Comparison of ENCODE assay signal across 13 cellular contexts in the genomic region with DNA sequence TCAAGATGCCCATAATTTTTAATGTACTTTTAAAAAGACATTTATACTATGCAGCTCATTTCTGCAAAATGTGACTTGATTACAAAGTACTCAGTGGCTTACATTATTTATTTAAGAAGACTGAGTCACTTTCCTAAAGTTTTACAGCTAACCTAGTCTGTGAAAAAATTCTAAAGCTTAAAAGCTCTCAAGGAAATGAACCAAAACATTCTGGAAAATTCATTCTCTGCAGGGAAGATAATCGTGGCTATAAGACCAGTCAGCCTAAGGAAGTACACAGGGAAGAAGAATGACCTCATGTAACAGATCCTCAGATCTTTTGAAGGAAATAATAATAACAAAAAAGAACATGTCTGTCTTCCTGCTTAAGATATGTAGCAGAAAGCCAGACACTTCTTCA.
A peak's percentile ranks its signal among the peaks of the same experiment; 100 is the strongest.
DNase-seq lines count a peak whose midpoint lies in the region; ATAC-seq and TF ChIP-seq lines count a peak whose summit lies in the region.
"Had no signal": no experiment of that assay in that cellular context is flagged by ENCODE, and none has a peak within 500 bp of the region (broad histone marks: within the 10 kb centered on the region; RNA-seq: fewer than 3 reads in every experiment).

No MANE protein-coding gene starts in this region.

- DNase-seq in left ventricle myocardium inferior (no peak), right cardiac atrium (no peak), amniotic stem cell (lab: John Stamatoyannopoulos, UW) (peak; percentile 20), fibroblast of villous mesenchyme (ENCODE audit: low read depth) (peak; percentile 76), stromal cell of bone marrow (ENCODE audit: low read depth) (peak; percentile 42), NCI-H2196 (lab: John Stamatoyannopoulos, UW; ENCODE audit: unreplicated experiment) (no peak), activated gamma-delta T cell (lab: John Stamatoyannopoulos, UW) (no peak), NCI-H1694 (lab: John Stamatoyannopoulos, UW) (no peak)
- DNase-seq: activated CD4-positive, CD25-positive, alpha-beta regulatory T cell; NCI-H2029; stimulated activated CD4-positive, alpha-beta T cell treated with anti-CD3 and anti-CD28 coated beads, Interleukin-2, amount 100 ng/mL, for 24 hours; upper lobe of right lung had no signal

- H3K9me3 ChIP-seq in left ventricle myocardium inferior (replicated peaks): no peaks in the 10 kb centered on the region
- H3K9me3 ChIP-seq in right cardiac atrium (ENCODE audit: control insufficient read depth, low read length): no peaks in the 10 kb centered on the region
- H3K9me3 ChIP-seq: upper lobe of right lung had no signal

- no peaks in the 10 kb centered on the region for H3K27me3 ChIP-seq in left ventricle myocardium inferior (ENCODE audit: low read depth)
- no peaks in the 10 kb centered on the region for H3K27me3 ChIP-seq in right cardiac atrium (ENCODE audit: control insufficient read depth, insufficient read depth)
- H3K27me3 ChIP-seq: upper lobe of right lung had no signal

- no peaks in the 10 kb centered on the region for H3K36me3 ChIP-seq in left ventricle myocardium inferior
- H3K36me3 ChIP-seq: upper lobe of right lung had no signal

- WGBS in right cardiac atrium: 28% methylated on average over 1 of the region's 1 CpG

- intact Hi-C loops in left ventricle myocardium inferior (cut with micrococcal nuclease) (no loop called here), right cardiac atrium (cut with DNase I) (no loop called here)

- peaks cover 67% of the 10 kb centered on the region for H3K4me1 ChIP-seq in left ventricle myocardium inferior
- peaks cover 2% of the 10 kb centered on the region for H3K4me1 ChIP-seq in right cardiac atrium (ENCODE audit: control insufficient read depth, insufficient read depth, low read length)
- H3K4me1 ChIP-seq: parathyroid adenoma had no signal

- ATAC-seq in right cardiac atrium: no peak
- ATAC-seq: upper lobe of right lung had no signal

- TF ChIP-seq CTCF in left ventricle myocardium inferior (IDR thresholded peaks at IDR 0.05; ENCODE audit: borderline replicate concordance) (no peak), fibroblast of villous mesenchyme (IDR thresholded peaks at IDR 0.05; ENCODE audit: insufficient read depth, low read depth, low read length) (no peak)

- H3K27ac ChIP-seq in left ventricle myocardium inferior (replicated peaks) (peak overlapping the region; percentile 80), right cardiac atrium (ENCODE audit: low read length) (no peak overlapping the region)
- H3K27ac ChIP-seq: parathyroid adenoma, upper lobe of right lung had no signal

- H3K4me3 ChIP-seq in left ventricle myocardium inferior (no peak overlapping the region), right cardiac atrium (ENCODE audit: low read length) (no peak overlapping the region), fibroblast of villous mesenchyme (ENCODE audit: low read depth, low read length) (no peak overlapping the region)
- H3K4me3 ChIP-seq: upper lobe of right lung had no signal

Comparison
In these comparisons a context has a peak if more than half of its experiments do, and no peak if none do; other contexts are left out.
1. DNase-seq: peak in amniotic stem cell (single experiment), fibroblast of villous mesenchyme (single experiment) and stromal cell of bone marrow (single experiment); none in left ventricle myocardium inferior (single experiment), right cardiac atrium (0 of 3), NCI-H2196 (single experiment), activated gamma-delta T cell (single experiment) and NCI-H1694 (single experiment).